ENCODE assay signal across 15 cellular contexts in the genomic region with DNA sequence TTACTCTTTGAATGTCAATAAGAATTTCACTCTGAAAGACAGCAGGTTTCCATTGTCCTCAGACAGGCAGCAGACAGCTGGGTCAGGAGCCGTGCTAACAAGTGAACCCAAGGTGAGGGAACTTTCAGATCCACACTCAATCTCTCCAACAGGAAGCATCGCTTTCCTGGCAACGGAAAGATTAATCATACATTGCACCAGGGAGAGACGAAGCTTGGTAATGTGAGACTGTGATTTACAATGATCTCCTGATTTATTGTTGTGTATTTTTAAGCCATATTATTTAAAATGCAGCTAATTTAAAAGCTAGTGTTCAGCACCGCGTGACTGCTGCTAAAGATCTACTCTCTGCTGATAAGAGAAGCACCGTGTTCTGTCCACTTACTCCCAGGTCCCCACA. TPM values are rescaled to one million over a fixed set of nuclear protein-coding genes. Genes with fewer than 3 reads are reported as not detected.
A peak's percentile ranks its signal among the peaks of the same experiment; 100 is the strongest.
DNase-seq lines count a peak whose midpoint lies in the region; ATAC-seq and TF ChIP-seq lines count a peak whose summit lies in the region.
"Had no signal": no experiment of that assay in that cellular context is flagged by ENCODE, and none has a peak within 500 bp of the region (broad histone marks: within the 10 kb centered on the region; RNA-seq: fewer than 3 reads in every experiment).

No MANE protein-coding gene starts in this region.

- no peaks in the 10 kb centered on the region for H3K9me3 Mint-ChIP-seq in WTC11
- H3K9me3 Mint-ChIP-seq in stimulated activated effector memory CD8-positive, alpha-beta T cell treated with anti-CD3 and anti-CD28 coated beads, Interleukin-12 subunit alpha, Interleukin-12 subunit beta, amount 100 ng/mL, for 72 hours, result no peaks in the 10 kb centered on the region

- H4K20me1 ChIP-seq in hepatocyte (ENCODE audit: insufficient read depth, poor library complexity, severe bottlenecking), result no peaks in the 10 kb centered on the region

- no peaks in the 10 kb centered on the region for H3K27me3 ChIP-seq in hepatocyte

- WGBS in hepatocyte (ENCODE audit: low lambda C conversion rate, missing lambda C conversion rate), result 18% methylated on average over 7 of the region's 7 CpGs

- CTCF ChIA-PET in WTC11 (lab: Charles Lee), result interaction anchor here (0.9 kb wide), 1 partner anchor 11 kb away, joined by 4 read pairs; no protein-coding TSS in a partner anchor

- no peak overlapping the region for H3K4me3 Mint-ChIP-seq in WTC11
- no peak overlapping the region for H3K4me3 Mint-ChIP-seq in stimulated activated effector memory CD8-positive, alpha-beta T cell treated with anti-CD3 and anti-CD28 coated beads, Interleukin-12 subunit alpha, Interleukin-12 subunit beta, amount 100 ng/mL, for 72 hours
- H3K4me3 Mint-ChIP-seq: B cell had no signal

- peaks cover 5% of the 10 kb centered on the region for H3K4me1 ChIP-seq in hepatocyte (ENCODE audit: insufficient read depth)
- H3K4me1 ChIP-seq: psoas muscle had no signal

- ATAC-seq in Right ventricle myocardium inferior (no peak), left ventricle myocardium superior (no peak), WTC11 (peak; percentile 32; the same call in 1 of the 2 replicates)
- no peak for ATAC-seq in stimulated activated effector memory CD8-positive, alpha-beta T cell treated with anti-CD3 and anti-CD28 coated beads, Interleukin-12 subunit alpha, Interleukin-12 subunit beta, amount 100 ng/mL, for 72 hours
- ATAC-seq: stimulated activated naive CD8-positive, alpha-beta T cell treated with anti-CD3 and anti-CD28 coated beads, Interleukin-15, Interleukin-2, amounts not matched to agents 100 U/mL and 50 U/mL, for 24 hours had no signal

- intact Hi-C loops in Right ventricle myocardium inferior (cut with DNase I) (no loop called here), left ventricle myocardium superior (cut with micrococcal nuclease) (no loop called here)

- H3K27ac Mint-ChIP-seq in WTC11, result no peak overlapping the region
- H3K27ac Mint-ChIP-seq in stimulated activated effector memory CD8-positive, alpha-beta T cell treated with anti-CD3 and anti-CD28 coated beads, Interleukin-12 subunit alpha, Interleukin-12 subunit beta, amount 100 ng/mL, for 72 hours, result no peak overlapping the region
- H3K27ac Mint-ChIP-seq: B cell had no signal

- POLR2A ChIA-PET in WTC11 (lab: Charles Lee), result no interaction called here

- H2AFZ ChIP-seq in hepatocyte, result peak overlapping the region; percentile 29

- peaks cover 6% of the 10 kb centered on the region for H3K4me1 Mint-ChIP-seq in WTC11
- H3K4me1 Mint-ChIP-seq in stimulated activated effector memory CD8-positive, alpha-beta T cell treated with anti-CD3 and anti-CD28 coated beads, Interleukin-12 subunit alpha, Interleukin-12 subunit beta, amount 100 ng/mL, for 72 hours, result peaks cover 21% of the 10 kb centered on the region
- H3K4me1 Mint-ChIP-seq: B cell had no signal

- no peaks in the 10 kb centered on the region for H3K9me3 ChIP-seq in hepatocyte (ENCODE audit: low read depth)
- H3K9me3 ChIP-seq: psoas muscle had no signal

- no peak for TF ChIP-seq CTCF in WTC11 (IDR thresholded peaks at IDR 0.05)
- TF ChIP-seq CTCF in hepatocyte (IDR thresholded peaks at IDR 0.05; ENCODE audit: poor library complexity), result no peak

- H3K36me3 ChIP-seq in hepatocyte (replicated peaks; ENCODE audit: insufficient read depth, low read depth), result no peaks in the 10 kb centered on the region

- peak; percentile 11 for DNase-seq in Right ventricle myocardium inferior (ENCODE audit: missing footprints)
- DNase-seq in left ventricle myocardium superior, result no peak
- no peak for DNase-seq in WTC11 (ENCODE audit: low spot score)
- no peak for DNase-seq in hepatocyte (ENCODE audit: low spot score)
- no peak for DNase-seq in AG08395 (ENCODE audit: low spot score)
- DNase-seq in T-helper 1 cell, result no peak
- no peak for DNase-seq in stimulated activated effector memory CD8-positive, alpha-beta T cell treated with anti-CD3 and anti-CD28 coated beads, Interleukin-12 subunit alpha, Interleukin-12 subunit beta, amount 100 ng/mL, for 72 hours (ENCODE audit: low spot score in 2 of 2)
- DNase-seq in OCI-M2 (lab: John Stamatoyannopoulos, UW; ENCODE audit: unreplicated experiment), result no peak
- DNase-seq: hippocampal formation; mesendoderm; NCI-H774; psoas muscle; stimulated activated naive CD8-positive, alpha-beta T cell treated with anti-CD3 and anti-CD28 coated beads, Interleukin-15, Interleukin-2, amounts not matched to agents 100 U/mL and 50 U/mL, for 24 hours had no signal

- H3K4me2 ChIP-seq in hepatocyte, result peak overlapping the region; percentile 63

- no peak overlapping the region for H3K4me3 ChIP-seq in hepatocyte
- H3K4me3 ChIP-seq: psoas muscle, SK-N-MC had no signal

- H3K9me2 ChIP-seq in hepatocyte (replicated peaks; ENCODE audit: insufficient read depth), result no peaks in the 10 kb centered on the region

- no peak overlapping the region for H3K27ac ChIP-seq in hepatocyte
- H3K27ac ChIP-seq: psoas muscle, SK-N-MC had no signal

- H3K36me3 Mint-ChIP-seq in WTC11, result no peaks in the 10 kb centered on the region
- H3K36me3 Mint-ChIP-seq in stimulated activated effector memory CD8-positive, alpha-beta T cell treated with anti-CD3 and anti-CD28 coated beads, Interleukin-12 subunit alpha, Interleukin-12 subunit beta, amount 100 ng/mL, for 72 hours, result no peaks in the 10 kb centered on the region

- H3K27me3 Mint-ChIP-seq in WTC11 (ENCODE audit: low read depth), result no peaks in the 10 kb centered on the region

- H3K79me2 ChIP-seq in hepatocyte, result no peaks in the 10 kb centered on the region

TF ChIP-seq in WTC11, 78 proteins besides CTCF, POLR2A, EP300 and RAD21:
- TF ChIP-seq MYBL2 (CRISPR knock-in tag; IDR thresholded peaks at IDR 0.05) (no peak), HMGA2 (CRISPR knock-in tag; IDR thresholded peaks at IDR 0.05) (no peak), E2F4 (CRISPR knock-in tag; IDR thresholded peaks at IDR 0.05; ENCODE audit: borderline replicate concordance, low read depth) (no peak), SMAD4 (CRISPR knock-in tag; IDR thresholded peaks at IDR 0.05) (no peak), SP1 (CRISPR knock-in tag; conservative IDR thresholded peaks at IDR 0.05) (no peak)

RNA-seq across cellular contexts. Expression of gene NOM1, which starts 17.5 kb away (rescaled TPM):
- 6.6 TPM for total RNA-seq in Right ventricle myocardium inferior
- total RNA-seq in left ventricle myocardium superior, result 7.8 TPM
- 26.0 to 38.5 TPM (median 27.6 TPM) in 3 replicates for total RNA-seq in WTC11 (2021)
- total RNA-seq in hepatocyte, result 9.7 and 13.1 TPM in 2 replicates
- polyA plus RNA-seq in hepatocyte, result 9.0 and 14.0 TPM in 2 replicates

RNA-seq across cellular contexts. Expression of gene LMBR1, which starts 39.0 kb away (rescaled TPM):
- total RNA-seq in Right ventricle myocardium inferior (35.4 TPM), left ventricle myocardium superior (44.5 TPM), WTC11 (2021) (55.6 to 57.3 TPM (median 56.5 TPM) in 3 replicates), hepatocyte (51.8 and 53.1 TPM in 2 replicates)
- polyA plus RNA-seq in hepatocyte, result 31.1 and 37.2 TPM in 2 replicates
